10 cellular contexts compared by ENCODE assay signal in genomic region chr4:147780137-147780777, GRCh38. TPM values are rescaled to one million over a fixed set of nuclear protein-coding genes. Genes with fewer than 3 reads are reported as not detected.
DNase-seq lines count a peak whose midpoint lies in the region; ATAC-seq and TF ChIP-seq lines count a peak whose summit lies in the region.
"Had no signal": no experiment of that assay in that cellular context is flagged by ENCODE, and none has a peak within 500 bp of the region (broad histone marks: within the 10 kb centered on the region; RNA-seq: fewer than 3 reads in every experiment).

No MANE protein-coding gene starts in this region.

- H2BK12ac ChIP-seq in neuronal stem cell (ENCODE audit: low read length) = no peak overlapping the region

- H4K20me1 ChIP-seq in hepatocyte (ENCODE audit: insufficient read depth, poor library complexity, severe bottlenecking) = peaks cover 10% of the 10 kb centered on the region

- no peak overlapping the region for H4K91ac ChIP-seq in neuronal stem cell (ENCODE audit: low read depth, low read length, poor library complexity)

- no peak overlapping the region for H4K8ac ChIP-seq in neuronal stem cell (ENCODE audit: low read depth, low read length)

- no peak overlapping the region for H2AFZ ChIP-seq in hepatocyte
- H2AFZ ChIP-seq in neuronal stem cell (ENCODE audit: low read length) = no peak overlapping the region

- H3K14ac ChIP-seq in neuronal stem cell (ENCODE audit: low read length) = no peak overlapping the region

- CTCF ChIA-PET in HEK293 (lab: Yijun Ruan, JAX) = no interaction called here

- no peak overlapping the region for H2BK15ac ChIP-seq in neuronal stem cell (ENCODE audit: low read length)

- peaks cover 63% of the 10 kb centered on the region for H3K79me2 ChIP-seq in hepatocyte

- H2AK5ac ChIP-seq in neuronal stem cell (ENCODE audit: low read depth, low read length) = no peak overlapping the region

- no peak overlapping the region for H2BK120ac ChIP-seq in neuronal stem cell (ENCODE audit: low read depth, low read length)

- H3K9ac ChIP-seq in neuronal stem cell (ENCODE audit: low read depth, low read length, poor library complexity) = no peak overlapping the region

- no peak overlapping the region for H3K18ac ChIP-seq in neuronal stem cell (ENCODE audit: low read length)

- H3K36me3 Mint-ChIP-seq in nephron progenitor cell (ENCODE audit: low read depth) = no peaks in the 10 kb centered on the region
- H3K36me3 Mint-ChIP-seq: IgD-negative memory B cell had no signal

- H3K4me3 Mint-ChIP-seq in nephron progenitor cell = no peak overlapping the region
- H3K4me3 Mint-ChIP-seq: IgD-negative memory B cell had no signal

- peak; percentile 46 for ATAC-seq in GM18858 (IDR thresholded peaks at IDR 0.05; ENCODE audit: unreplicated experiment)

- H3K4me1 Mint-ChIP-seq in nephron progenitor cell = peaks cover 57% of the 10 kb centered on the region

- TF ChIP-seq CTCF in HEK293 (tag by site-specific recombination; IDR thresholded peaks at IDR 0.05) (no peak), nephron progenitor cell (IDR thresholded peaks at IDR 0.05) (no peak), hepatocyte (IDR thresholded peaks at IDR 0.05; ENCODE audit: poor library complexity) (no peak)

- no peaks in the 10 kb centered on the region for H3K9me2 ChIP-seq in hepatocyte (replicated peaks; ENCODE audit: insufficient read depth)

- H3K4me3 ChIP-seq in HEK293 (ENCODE audit: low read depth, low read length) (no peak overlapping the region), hepatocyte (no peak overlapping the region), neuronal stem cell (ENCODE audit: low read length in 2 of 2) (no peak overlapping the region)
- no peak overlapping the region for H3K4me3 ChIP-seq in effector memory CD4-positive, alpha-beta T cell (ENCODE audit: insufficient read depth, low read depth, low read length, poor library complexity, severe bottlenecking)
- H3K4me3 ChIP-seq: adrenal gland had no signal

- peak; percentile 85 for DNase-seq in MV-4-11 (lab: John Stamatoyannopoulos, UW)
- DNase-seq in nephron progenitor cell = no peak
- no peak for DNase-seq in stimulated activated CD4-positive, alpha-beta T cell treated with anti-CD3 and anti-CD28 coated beads, Interleukin-4, amount 100 ng/mL, for 4 hours
- no peak for DNase-seq in hepatocyte (ENCODE audit: low spot score)
- no peak for DNase-seq in neuronal stem cell (ENCODE audit: low spot score)
- DNase-seq in effector memory CD4-positive, alpha-beta T cell = no peak

- WGBS in hepatocyte (ENCODE audit: low lambda C conversion rate, missing lambda C conversion rate) = 95% methylated on average over 7 of the region's 7 CpGs
- no CpG with 5 or more reads among the region's 7 CpGs for WGBS in neuronal stem cell (ENCODE audit: extremely low coverage in 2 of 2, insufficient read length in 2 of 2, insufficient replicate concordance in 1 of 2), 2 donors

- H3K79me1 ChIP-seq in neuronal stem cell (ENCODE audit: low read depth, low read length) = no peaks in the 10 kb centered on the region

- no peak overlapping the region for H3K23ac ChIP-seq in neuronal stem cell (ENCODE audit: low read depth, low read length, poor library complexity)

- no peak overlapping the region for H2BK5ac ChIP-seq in neuronal stem cell (ENCODE audit: low read length)

- no peaks in the 10 kb centered on the region for H3K9me3 ChIP-seq in HEK293 (ENCODE audit: control insufficient read depth, insufficient read depth, low read depth, low read length)
- no peaks in the 10 kb centered on the region for H3K9me3 ChIP-seq in hepatocyte (ENCODE audit: low read depth)
- no peaks in the 10 kb centered on the region for H3K9me3 ChIP-seq in neuronal stem cell (replicated peaks in 1 of 2; ENCODE audit: control insufficient read depth in 2 of 2, insufficient read depth in 1 of 2, low read depth in 1 of 2, low read length in 2 of 2)
- H3K9me3 ChIP-seq in effector memory CD4-positive, alpha-beta T cell (ENCODE audit: control insufficient read depth, low read length) = no peaks in the 10 kb centered on the region
- H3K9me3 ChIP-seq: adrenal gland had no signal

- POLR2A ChIA-PET in HEK293 (lab: Yijun Ruan, JAX) = interaction anchor here (1.2 kb wide), 1 partner anchor 59 kb away, joined by 3 read pairs; no protein-coding TSS in a partner anchor

- H3K9me3 Mint-ChIP-seq in nephron progenitor cell = no peaks in the 10 kb centered on the region
- H3K9me3 Mint-ChIP-seq: IgD-negative memory B cell had no signal

- H3K4me1 ChIP-seq in HEK293 (ENCODE audit: control insufficient read depth, insufficient read depth, low read length) (peaks cover 5% of the 10 kb centered on the region), hepatocyte (ENCODE audit: insufficient read depth) (peaks cover 4% of the 10 kb centered on the region), neuronal stem cell (ENCODE audit: control insufficient read depth in 2 of 2, insufficient read depth in 1 of 2, low read depth in 1 of 2, low read length in 2 of 2) (no peaks in the 10 kb centered on the region)
- no peaks in the 10 kb centered on the region for H3K4me1 ChIP-seq in effector memory CD4-positive, alpha-beta T cell (ENCODE audit: control insufficient read depth, insufficient read depth, low read length, poor library complexity, severe bottlenecking)

- H3K27ac Mint-ChIP-seq in nephron progenitor cell = peak overlapping the region; percentile 62
- H3K27ac Mint-ChIP-seq: IgD-negative memory B cell had no signal

- H3K27me3 ChIP-seq in hepatocyte (no peaks in the 10 kb centered on the region), neuronal stem cell (ENCODE audit: control insufficient read depth in 3 of 3, insufficient read depth in 3 of 3, low read depth in 1 of 3, low read length in 3 of 3) (no peaks in the 10 kb centered on the region)
- H3K27me3 ChIP-seq in effector memory CD4-positive, alpha-beta T cell (replicated peaks; ENCODE audit: control insufficient read depth, insufficient read depth, low read length, poor library complexity, severe bottlenecking) = no peaks in the 10 kb centered on the region
- H3K27me3 ChIP-seq: adrenal gland had no signal

- no peak overlapping the region for H3K4ac ChIP-seq in neuronal stem cell (ENCODE audit: low read length)

- no peaks in the 10 kb centered on the region for H3K27me3 Mint-ChIP-seq in nephron progenitor cell (ENCODE audit: low read depth, poor library complexity)
- H3K27me3 Mint-ChIP-seq: IgD-negative memory B cell had no signal

- H3K27ac ChIP-seq in HEK293 (ENCODE audit: extremely low read depth, low read depth, low read length) (no peak overlapping the region), hepatocyte (no peak overlapping the region), neuronal stem cell (replicated peaks; ENCODE audit: low read length) (no peak overlapping the region)
- H3K27ac ChIP-seq in effector memory CD4-positive, alpha-beta T cell (ENCODE audit: insufficient read depth, low read length, poor library complexity, severe bottlenecking) = no peak overlapping the region
- H3K27ac ChIP-seq: adrenal gland had no signal

- H3K36me3 ChIP-seq in HEK293 (ENCODE audit: control insufficient read depth in 2 of 2, insufficient read depth in 1 of 2, low read length in 2 of 2) = no peaks in the 10 kb centered on the region
- no peaks in the 10 kb centered on the region for H3K36me3 ChIP-seq in hepatocyte (replicated peaks; ENCODE audit: insufficient read depth, low read depth)
- H3K36me3 ChIP-seq in neuronal stem cell (replicated peaks in 1 of 2; ENCODE audit: control insufficient read depth in 2 of 2, insufficient read depth in 2 of 2, low read length in 2 of 2) = no peaks in the 10 kb centered on the region
- no peaks in the 10 kb centered on the region for H3K36me3 ChIP-seq in effector memory CD4-positive, alpha-beta T cell (ENCODE audit: control insufficient read depth, insufficient read depth, low read length)
- H3K36me3 ChIP-seq: adrenal gland had no signal

- H3K4me2 ChIP-seq in hepatocyte = no peak overlapping the region
- H3K4me2 ChIP-seq in neuronal stem cell (ENCODE audit: insufficient read depth, low read length, poor library complexity, severe bottlenecking) = no peak overlapping the region

TF ChIP-seq in HEK293, 187 proteins besides CTCF, POLR2A, EP300 and RAD21:
- TF ChIP-seq, protein P1, sequence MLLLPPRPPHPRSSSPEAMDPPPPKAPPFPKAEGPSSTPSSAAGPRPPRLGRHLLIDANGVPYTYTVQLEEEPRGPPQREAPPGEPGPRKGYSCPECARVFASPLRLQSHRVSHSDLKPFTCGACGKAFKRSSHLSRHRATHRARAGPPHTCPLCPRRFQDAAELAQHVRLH (tag by site-specific recombination; IDR thresholded peaks at IDR 0.05) = no peak
- TF ChIP-seq FEZF1 (tag by site-specific recombination; IDR thresholded peaks at IDR 0.05) (peak; percentile 88), ZNF48 (tag by site-specific recombination; IDR thresholded peaks at IDR 0.05) (no peak)

RNA-seq across cellular contexts. Expression of gene ARHGAP10, which starts 48.4 kb away (rescaled TPM):
- total RNA-seq in hepatocyte = 23.4 and 24.8 TPM in 2 replicates
- polyA plus RNA-seq in hepatocyte = 16.8 and 26.5 TPM in 2 replicates
- 1.2 TPM for polyA plus RNA-seq in neuronal stem cell (2013, experiment 1 of 2)
- 1.2 TPM for polyA plus RNA-seq in neuronal stem cell (2013, experiment 2 of 2)
